ENCODE assay signal across 11 cellular contexts in genomic region chr16:28426060-28426680, GRCh38. TPM values are rescaled to one million over a fixed set of nuclear protein-coding genes. Genes with fewer than 3 reads are reported as not detected.
A peak's percentile ranks its signal among the peaks of the same experiment; 100 is the strongest.
DNase-seq lines count a peak whose midpoint lies in the region; ATAC-seq and TF ChIP-seq lines count a peak whose summit lies in the region.
"Not testable (repeated sequence)": the region's sequence is repeated elsewhere in the genome, so short reads cannot be mapped to it uniquely, and the experiment has no call there.
"Had no signal": no experiment of that assay in that cellular context is flagged by ENCODE, and none has a peak within 500 bp of the region (broad histone marks: within the 10 kb centered on the region; RNA-seq: fewer than 3 reads in every experiment).

No MANE protein-coding gene starts in this region.

- not testable (repeated sequence) for H3K27ac Mint-ChIP-seq in activated T-helper 17 cell treated with anti-CD3 and anti-CD28 coated beads, Interleukin-2, amount 50 U/mL, for 72 hours; naive B cell

- POLR2A ChIA-PET in PC-3 (lab: Charles Lee; ENCODE audit: unreplicated experiment) = not testable (repeated sequence)

- CTCF ChIA-PET in PC-3 (lab: Charles Lee) = not testable (repeated sequence)

- intact Hi-C loops in PC-3 (cut with micrococcal nuclease); Right ventricle myocardium superior (cut with DNase I): not testable (repeated sequence)

- not testable (repeated sequence) for H3K9me2 ChIP-seq in PC-3 (replicated peaks; ENCODE audit: low read length)

- H3K4me3 ChIP-seq in PC-3 (ENCODE audit: low read length); upper lobe of left lung: not testable (repeated sequence)

- H3K36me3 Mint-ChIP-seq in activated T-helper 17 cell treated with anti-CD3 and anti-CD28 coated beads, Interleukin-2, amount 50 U/mL, for 72 hours (ENCODE audit: low read depth); naive B cell: not testable (repeated sequence)

- not testable (repeated sequence) for TF ChIP-seq POLR2A in upper lobe of left lung (IDR thresholded peaks at IDR 0.05)

- not testable (repeated sequence) for H3K4me2 ChIP-seq in PC-3 (ENCODE audit: low read length)

- H3K27me3 Mint-ChIP-seq in activated T-helper 17 cell treated with anti-CD3 and anti-CD28 coated beads, Interleukin-2, amount 50 U/mL, for 72 hours; naive B cell: not testable (repeated sequence)

- not testable (repeated sequence) for DNase-seq in PC-3, Right ventricle myocardium superior, naive B cell, upper lobe of left lung

- not testable (repeated sequence) for H3K9me3 ChIP-seq in PC-3 (ENCODE audit: low read length); upper lobe of left lung

- ATAC-seq in GM18511 (IDR thresholded peaks at IDR 0.05; ENCODE audit: unreplicated experiment) (peak; percentile 70), GM21528 (IDR thresholded peaks at IDR 0.05; ENCODE audit: low FRiP score, unreplicated experiment) (peak; percentile 84), HG02884 (IDR thresholded peaks at IDR 0.05; ENCODE audit: unreplicated experiment) (peak; percentile 52), PC-3 (peak; percentile 83), Right ventricle myocardium superior (ENCODE audit: poor library complexity) (peak; percentile 100), naive B cell (ENCODE audit: low read depth in 2 of 2) (peak; percentile 92), upper lobe of left lung (ENCODE audit: low FRiP score in 2 of 2) (peak; percentile 96 to 99)
- ATAC-seq in activated T-helper 17 cell treated with anti-CD3 and anti-CD28 coated beads, Interleukin-2, amount 50 U/mL, for 72 hours (replicated peaks) = peak; percentile 91

- not testable (repeated sequence) for TF ChIP-seq CTCF in PC-3 (conservative IDR thresholded peaks at IDR 0.05; ENCODE audit: low read depth, low read length); upper lobe of left lung (IDR thresholded peaks at IDR 0.05)

- not testable (repeated sequence) for H3K27ac ChIP-seq in PC-3 (ENCODE audit: low read length); upper lobe of left lung

- H3K27me3 ChIP-seq in PC-3 (ENCODE audit: low read length); upper lobe of left lung: not testable (repeated sequence)

- not testable (repeated sequence) for H4K20me1 ChIP-seq in PC-3 (ENCODE audit: low read length)

- not testable (repeated sequence) for H3K79me2 ChIP-seq in PC-3 (ENCODE audit: low read length)

- not testable (repeated sequence) for H3K36me3 ChIP-seq in PC-3 (ENCODE audit: low read depth, low read length); upper lobe of left lung

- H3F3A ChIP-seq in PC-3 (ENCODE audit: low read length, unreplicated experiment) = not testable (repeated sequence)

- not testable (repeated sequence) for H3K9me3 Mint-ChIP-seq in activated T-helper 17 cell treated with anti-CD3 and anti-CD28 coated beads, Interleukin-2, amount 50 U/mL, for 72 hours; naive B cell

- no CpG with 5 or more reads among the region's 10 CpGs for WGBS in upper lobe of left lung, 2 donors

- not testable (repeated sequence) for H3K4me3 Mint-ChIP-seq in activated T-helper 17 cell treated with anti-CD3 and anti-CD28 coated beads, Interleukin-2, amount 50 U/mL, for 72 hours
- H3K4me3 Mint-ChIP-seq in naive B cell = peak overlapping the region in 1 of 8 donors; percentile 45

- H3K9ac ChIP-seq in PC-3 (ENCODE audit: low read length) = not testable (repeated sequence)

- H3K4me1 ChIP-seq in PC-3 (ENCODE audit: insufficient read depth, low read length); upper lobe of left lung: not testable (repeated sequence)

- H2AFZ ChIP-seq in PC-3 (ENCODE audit: low read length) = not testable (repeated sequence)

- TF ChIP-seq EP300 in upper lobe of left lung (IDR thresholded peaks at IDR 0.05) = not testable (repeated sequence)

- not testable (repeated sequence) for H3K4me1 Mint-ChIP-seq in activated T-helper 17 cell treated with anti-CD3 and anti-CD28 coated beads, Interleukin-2, amount 50 U/mL, for 72 hours; naive B cell

- not testable (repeated sequence) for BruUV-seq in PC-3 (replicated peaks; lab: Mats Ljungman, UMichigan)

RNA-seq across cellular contexts. Expression of gene EIF3CL, which starts 22.5 kb away (rescaled TPM):
- total RNA-seq in PC-3 (2014; rRNA removed) (47.6 and 80.4 TPM in 2 replicates), Right ventricle myocardium superior (24.7 TPM), upper lobe of left lung (100 to 1,000 TPM in 4 of 6 donors, 10 to 100 TPM in 2; 44.6 to 235 (median 112) TPM)
- total RNA-seq in activated T-helper 17 cell treated with anti-CD3 and anti-CD28 coated beads, Interleukin-2, amount 50 U/mL, for 72 hours = 100 to 1,000 TPM in 1 of 2 donors, 10 to 100 TPM in 1; 33.5 to 108 TPM
- polyA plus RNA-seq in naive B cell (ENCODE audit: low read depth in 6 of 6) = 10 to 100 TPM in 4 of 6 donors, 1 to 10 TPM in 2; 7.4 to 30.6 (median 23.4) TPM

RNA-seq across cellular contexts. Expression of gene NPIPB7, which starts 46.0 kb away (rescaled TPM):
- total RNA-seq in PC-3 (2014; rRNA removed) (not detected in 2 replicates), Right ventricle myocardium superior (not detected), upper lobe of left lung (under 1 TPM in 2 of 6 donors, not detected in 4; 0.17 to 0.20 TPM)
- not detected for total RNA-seq in activated T-helper 17 cell treated with anti-CD3 and anti-CD28 coated beads, Interleukin-2, amount 50 U/mL, for 72 hours
- under 1 TPM in 1 of 6 donors, not detected in 5; 0.24 TPM for polyA plus RNA-seq in naive B cell (ENCODE audit: low read depth in 6 of 6)
- total RNA-seq: esophagus squamous epithelium, liver, osteoblast had no signal
- polyA plus RNA-seq: liver had no signal
